Comparison of ENCODE assay signal across 13 cellular contexts in genomic region chr3:32443471-32443870, GRCh38. TPM values are rescaled to one million over a fixed set of nuclear protein-coding genes. Genes with fewer than 3 reads are reported as not detected.
DNase-seq lines count a peak whose midpoint lies in the region; ATAC-seq, FAIRE-seq and TF ChIP-seq lines count a peak whose summit lies in the region.
"Had no signal": no experiment of that assay in that cellular context is flagged by ENCODE, and none has a peak within 500 bp of the region (broad histone marks: within the 10 kb centered on the region; RNA-seq: fewer than 3 reads in every experiment).

No MANE protein-coding gene starts in this region.

- intact Hi-C loops in testis (cut with DNase I; ENCODE audit: low total_unique reads) = no loop called here

- H3K27me3 Mint-ChIP-seq in naive thymus-derived CD8-positive, alpha-beta T cell = no peaks in the 10 kb centered on the region

- H3K27me3 ChIP-seq in bronchial epithelial cell (ENCODE audit: control insufficient read depth, insufficient read depth, low read length) (no peaks in the 10 kb centered on the region), testis (no peaks in the 10 kb centered on the region)
- H3K27me3 ChIP-seq in effector memory CD4-positive, alpha-beta T cell (replicated peaks; ENCODE audit: control insufficient read depth, insufficient read depth, low read length, poor library complexity, severe bottlenecking) = no peaks in the 10 kb centered on the region

- DNase-seq in EH (ENCODE audit: low read depth) = peak; percentile 87
- peak; percentile 22 for DNase-seq in NCI-H446 treated with DMSO at 0.1 percent for 48 hours (lab: John Stamatoyannopoulos, UW)
- peak; percentile 99 for DNase-seq in bronchial epithelial cell (ENCODE audit: low read depth)
- DNase-seq in naive thymus-derived CD8-positive, alpha-beta T cell = no peak
- DNase-seq in effector memory CD4-positive, alpha-beta T cell = no peak
- DNase-seq in testis = no peak
- DNase-seq in GM12892 (ENCODE audit: insufficient read length) = no peak
- DNase-seq in mesenteric fat pad (ENCODE audit: low spot score) = no peak
- DNase-seq: activated CD4-positive, alpha-beta T cell treated with anti-CD3 and anti-CD28 coated beads for 4 hours; DMS79; OCI-M1 had no signal

- H3K9me3 Mint-ChIP-seq in naive thymus-derived CD8-positive, alpha-beta T cell = peaks cover 0 to 3% (median 0%) of the 10 kb centered on the region in 9 donors

- no peak overlapping the region for H3K27ac ChIP-seq in effector memory CD4-positive, alpha-beta T cell (ENCODE audit: insufficient read depth, low read length, poor library complexity, severe bottlenecking)
- H3K27ac ChIP-seq in testis = no peak overlapping the region

- peaks cover 2 to 53% (median 39%) of the 10 kb centered on the region in 3 donors for H3K36me3 Mint-ChIP-seq in naive thymus-derived CD8-positive, alpha-beta T cell

- no peak for TF ChIP-seq POLR2A in testis (IDR thresholded peaks at IDR 0.05)
- TF ChIP-seq POLR2A in GM12892 (IDR thresholded peaks at IDR 0.05; ENCODE audit: low read depth, low read length) = no peak

- H3K4me3 Mint-ChIP-seq in naive thymus-derived CD8-positive, alpha-beta T cell = peak overlapping the region in 2 of 10 donors; percentile 19 to 60

- FAIRE-seq in bronchial epithelial cell (lab: Jason Lieb, UNC) = no peak
- no peak for FAIRE-seq in GM12892 (lab: Jason Lieb, UNC)
- FAIRE-seq: H1, urothelium cell line had no signal

- WGBS in testis, 2 donors = 33 to 100% methylated on average over 1 of the region's 1 CpG

- no peak for TF ChIP-seq CTCF in bronchial epithelial cell (IDR thresholded peaks at IDR 0.05; ENCODE audit: insufficient read depth, low read length, severe bottlenecking)
- TF ChIP-seq CTCF in testis (IDR thresholded peaks at IDR 0.05) = no peak

- H3K4me3 ChIP-seq in bronchial epithelial cell (ENCODE audit: low read depth, low read length) = no peak overlapping the region
- no peak overlapping the region for H3K4me3 ChIP-seq in effector memory CD4-positive, alpha-beta T cell (ENCODE audit: insufficient read depth, low read depth, low read length, poor library complexity, severe bottlenecking)
- H3K4me3 ChIP-seq in testis = no peak overlapping the region

- no peak for ATAC-seq in naive thymus-derived CD8-positive, alpha-beta T cell

- POLR2A ChIA-PET in naive thymus-derived CD8-positive, alpha-beta T cell (lab: Charles Lee) = interaction anchor here (0.7 to 14.5 kb wide), 2 partner anchors 10 to 16 kb away, joined by 4 to 246 read pairs; no protein-coding TSS in a partner anchor

- H3K4me1 ChIP-seq in effector memory CD4-positive, alpha-beta T cell (ENCODE audit: control insufficient read depth, insufficient read depth, low read length, poor library complexity, severe bottlenecking) = peaks cover 4% of the 10 kb centered on the region
- H3K4me1 ChIP-seq in testis = no peaks in the 10 kb centered on the region

- H3K27ac Mint-ChIP-seq in naive thymus-derived CD8-positive, alpha-beta T cell = peak overlapping the region in 6 of 10 donors; percentile 6 to 76 (median 58)

- H3K36me3 ChIP-seq in bronchial epithelial cell (ENCODE audit: control insufficient read depth, insufficient read depth, low read length) (no peaks in the 10 kb centered on the region), testis (ENCODE audit: low read depth, missing control alignments) (no peaks in the 10 kb centered on the region)
- H3K36me3 ChIP-seq in effector memory CD4-positive, alpha-beta T cell (ENCODE audit: control insufficient read depth, insufficient read depth, low read length) = peaks cover 5% of the 10 kb centered on the region

- H3K4me1 Mint-ChIP-seq in naive thymus-derived CD8-positive, alpha-beta T cell = peaks cover 22 to 92% (median 80%) of the 10 kb centered on the region in 4 donors

- no peaks in the 10 kb centered on the region for H3K9me3 ChIP-seq in effector memory CD4-positive, alpha-beta T cell (ENCODE audit: control insufficient read depth, low read length)
- no peaks in the 10 kb centered on the region for H3K9me3 ChIP-seq in testis

RNA-seq across cellular contexts. Expression of gene CMTM7, which starts 51.8 kb away (rescaled TPM):
- total RNA-seq in bronchial epithelial cell = 3.1 and 5.8 TPM in 2 replicates
- total RNA-seq in naive thymus-derived CD8-positive, alpha-beta T cell = 10 to 100 TPM; 46.4 to 48.8 TPM
- polyA plus RNA-seq in naive thymus-derived CD8-positive, alpha-beta T cell = 100 to 1,000 TPM in 1 of 3 donors, 10 to 100 TPM in 2; 67.4 to 122 (median 98.5) TPM
- total RNA-seq in testis = 10 to 100 TPM; 19.7 to 40.9 TPM
- 15.0 TPM for polyA plus RNA-seq in testis (ENCODE audit: insufficient read depth, low read depth, low replicate concordance)
- polyA plus RNA-seq in GM12892 (2012; ENCODE audit: missing spikeins) = 6.5 TPM
- 33.8 TPM for total RNA-seq in mesenteric fat pad

RNA-seq across cellular contexts. Expression of gene CMTM6, which starts 59.2 kb away (rescaled TPM):
- total RNA-seq in bronchial epithelial cell (95.8 and 98.3 TPM in 2 replicates), testis (100 to 1,000 TPM; 154 to 199 TPM), mesenteric fat pad (52.4 TPM)
- 10 to 100 TPM; 26.2 to 29.7 TPM for total RNA-seq in naive thymus-derived CD8-positive, alpha-beta T cell
- polyA plus RNA-seq in naive thymus-derived CD8-positive, alpha-beta T cell = 10 to 100 TPM; 36.2 to 61.4 (median 40.0) TPM
- 66.2 TPM for polyA plus RNA-seq in testis (ENCODE audit: insufficient read depth, low read depth, low replicate concordance)
- polyA plus RNA-seq in GM12892 (2012; ENCODE audit: missing spikeins) = 39.9 TPM

Comparison
In these comparisons a context has a peak if more than half of its experiments do, and no peak if none do; other contexts are left out.
1. DNase-seq: peak in EH (single experiment), NCI-H446 treated with DMSO at 0.1 percent for 48 hours (single experiment) and bronchial epithelial cell (single experiment); none in naive thymus-derived CD8-positive, alpha-beta T cell (0 of 10), effector memory CD4-positive, alpha-beta T cell (0 of 3), testis (single experiment), GM12892 (single experiment) and mesenteric fat pad (single experiment).